ENCODE assay signal across 15 cellular contexts in the genomic region with DNA sequence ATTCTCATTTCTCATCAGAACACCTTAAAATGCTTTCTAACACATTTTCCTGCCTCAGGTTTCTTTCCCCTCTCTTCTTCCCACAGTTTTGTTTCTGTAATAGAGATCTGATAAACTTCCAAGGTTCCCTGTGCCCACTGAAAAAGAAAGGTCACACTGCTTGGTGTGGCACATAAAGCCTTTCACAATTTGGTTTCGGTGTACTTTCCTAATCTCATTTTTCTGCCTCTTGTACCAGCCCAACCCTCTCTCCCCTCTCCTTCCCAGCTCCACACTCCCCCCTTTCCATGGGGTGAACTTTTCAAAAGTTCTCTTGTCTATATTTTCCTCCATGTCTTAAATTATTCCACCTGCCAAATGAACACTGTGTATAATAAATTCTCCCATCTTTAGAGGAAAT.
"Had no signal": no experiment of that assay in that cellular context is flagged by ENCODE, and none has a peak within 500 bp of the region (broad histone marks: within the 10 kb centered on the region; RNA-seq: fewer than 3 reads in every experiment).

No MANE protein-coding gene starts in this region.

- H3K36me3 ChIP-seq: tibial artery had no signal

- H3K27ac ChIP-seq: psoas muscle, tibial artery had no signal

- H3K36me3 Mint-ChIP-seq: activated CD4-positive, alpha-beta memory T cell treated with anti-CD3 and anti-CD28 coated beads for 36 hours had no signal

- H3K4me3 Mint-ChIP-seq: activated CD4-positive, alpha-beta memory T cell treated with anti-CD3 and anti-CD28 coated beads for 36 hours; nephron had no signal

- H3K27me3 ChIP-seq: tibial artery had no signal

- H3K4me3 ChIP-seq: psoas muscle, tibial artery had no signal

- DNase-seq: activated CD4-positive, alpha-beta memory T cell treated with anti-CD3 and anti-CD28 coated beads for 36 hours; activated CD4-positive, alpha-beta T cell treated with anti-CD3 and anti-CD28 coated beads for 1 hour; activated naive CD4-positive, alpha-beta T cell treated with Interleukin-2 at 50 U/mL for 16 hours; cerebellar nuclear complex; left colon; mammary epithelial cell; occipital lobe; psoas muscle; stimulated activated CD4-positive, alpha-beta T cell treated with anti-CD3 and anti-CD28 coated beads, Interleukin-2, amount 100 ng/mL, for 24 hours; SW 1271; tibial artery had no signal

- ATAC-seq: esophagus mucosa, left colon, sciatic nerve had no signal

- H3K9me3 Mint-ChIP-seq: activated CD4-positive, alpha-beta memory T cell treated with anti-CD3 and anti-CD28 coated beads for 36 hours; brain; nephron had no signal

- H3K9me3 ChIP-seq: psoas muscle, tibial artery had no signal

- H3K4me1 Mint-ChIP-seq: nephron had no signal

- H3K27me3 Mint-ChIP-seq: activated CD4-positive, alpha-beta memory T cell treated with anti-CD3 and anti-CD28 coated beads for 36 hours; brain had no signal

- H3K27ac Mint-ChIP-seq: activated CD4-positive, alpha-beta memory T cell treated with anti-CD3 and anti-CD28 coated beads for 36 hours; brain had no signal
